ENCODE assay signal across 1 cellular context in the genomic region with DNA sequence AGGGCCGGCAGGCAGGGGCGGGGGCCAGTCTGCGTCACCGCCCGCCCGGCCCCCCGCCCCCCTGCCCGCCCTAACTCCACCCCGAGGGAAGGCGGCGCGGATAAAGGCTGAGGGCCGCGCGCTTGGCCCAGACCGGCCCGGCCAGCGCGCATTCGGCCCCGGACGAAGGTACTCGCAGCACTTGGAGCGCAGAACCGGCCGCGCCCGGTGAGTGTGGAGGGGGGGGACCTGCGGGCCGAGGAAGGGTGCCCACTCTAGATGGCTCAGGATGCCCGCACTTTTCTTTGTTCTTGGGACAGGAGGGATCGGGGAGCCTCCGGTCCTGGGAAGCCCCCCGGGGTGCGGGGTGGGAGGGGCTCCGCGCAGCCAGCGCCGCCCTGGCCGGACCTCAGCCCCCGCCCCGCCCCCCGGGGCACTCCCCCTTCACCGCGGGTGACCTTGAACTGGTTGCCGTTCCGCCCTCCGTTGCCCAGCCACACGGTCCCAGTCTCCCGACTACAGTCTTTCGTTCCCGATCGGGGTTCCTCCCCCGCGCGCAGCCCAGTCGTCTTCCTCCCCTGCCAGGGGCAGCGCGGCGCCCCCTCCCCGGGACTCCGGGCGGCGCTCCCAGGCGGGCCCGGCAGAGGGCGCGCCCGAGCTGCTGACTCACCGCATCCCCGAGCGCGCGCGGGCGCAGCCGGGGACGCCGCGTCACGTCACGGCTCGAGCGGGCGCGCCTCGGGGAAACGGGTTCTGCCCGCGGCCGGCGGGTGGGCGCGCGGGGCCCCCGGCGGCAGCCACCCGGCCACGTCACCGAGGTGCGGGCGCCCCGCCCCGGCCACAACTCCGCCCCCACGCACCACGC.
TF ChIP-seq lines count a peak whose summit lies in the region.

MIDN (plus strand) TSS at position 130 of the 844 bp plus-strand sequence. CDS start 1,714 bp downstream, outside the sequence.

TF ChIP-seq in HepG2, 621 proteins besides CTCF, POLR2A, EP300 and RAD21 (continued from another document and continues in another):
- TF ChIP-seq RXRB (CRISPR knock-in tag; IDR thresholded peaks at IDR 0.05; ENCODE audit: borderline replicate concordance) (peak; percentile 21; the same call in 1 of the 2 replicates), MBNL3 (CRISPR knock-in tag; conservative IDR thresholded peaks at IDR 0.05) (no peak), ZNF331 (CRISPR knock-in tag; IDR thresholded peaks at IDR 0.05) (peak; percentile 34; the same call in 1 of the 2 replicates), ZNF607 (CRISPR knock-in tag; IDR thresholded peaks at IDR 0.05; ENCODE audit: borderline replicate concordance) (0 out of 2 replicates have a peak, but pooled peaks have one; percentile 79), ZNF768 (CRISPR knock-in tag; IDR thresholded peaks at IDR 0.05) (0 out of 2 replicates have a peak, but pooled peaks have one; percentile 24), ZNF18 (CRISPR knock-in tag; IDR thresholded peaks at IDR 0.05; ENCODE audit: insufficient replicate concordance) (peak; percentile 80), RBM22 (optimal IDR thresholded peaks at IDR 0.05; ENCODE audit: low read length) (peak; percentile 93), ZNF567 (CRISPR knock-in tag; IDR thresholded peaks at IDR 0.05; ENCODE audit: borderline replicate concordance) (0 out of 2 replicates have a peak, but pooled peaks have one; percentile 16), FLYWCH1 (CRISPR knock-in tag; IDR thresholded peaks at IDR 0.05) (0 out of 2 replicates have a peak, but pooled peaks have one; percentile 9), HNRNPK (IDR thresholded peaks at IDR 0.05; ENCODE audit: low read depth, low read length, poor library complexity, severe bottlenecking) (peak; percentile 83), GABPB1 (CRISPR knock-in tag; IDR thresholded peaks at IDR 0.05) (peak; percentile 70; the same call in 1 of the 2 replicates), ZNF670 (CRISPR knock-in tag; IDR thresholded peaks at IDR 0.05; ENCODE audit: borderline replicate concordance) (peak; percentile 87), AGO2 (optimal IDR thresholded peaks at IDR 0.05; ENCODE audit: low read depth, low read length) (peak; percentile 93), ZNF501 (CRISPR knock-in tag; IDR thresholded peaks at IDR 0.05) (peak; percentile 54), MLLT10 (CRISPR knock-in tag; IDR thresholded peaks at IDR 0.05) (no peak), DRAP1 (CRISPR knock-in tag; IDR thresholded peaks at IDR 0.05) (peak; percentile 94), PPARG (CRISPR knock-in tag; conservative IDR thresholded peaks at IDR 0.05) (0 out of 2 replicates have a peak, but pooled peaks have one; percentile 15), SP5 (CRISPR knock-in tag; IDR thresholded peaks at IDR 0.05; ENCODE audit: borderline replicate concordance, low read depth) (peak; percentile 63; the same call in 1 of the 2 replicates), GABPA (IDR thresholded peaks at IDR 0.05; ENCODE audit: low read depth, low read length) (no peak), GABPA (CRISPR knock-in tag; IDR thresholded peaks at IDR 0.05; ENCODE audit: low read depth) (0 out of 2 replicates have a peak, but pooled peaks have one; percentile 0), ERF (CRISPR knock-in tag; IDR thresholded peaks at IDR 0.05) (peak; percentile 31; the same call in 1 of the 2 replicates), PRDM15 (CRISPR knock-in tag; IDR thresholded peaks at IDR 0.05) (0 out of 2 replicates have a peak, but pooled peaks have one; percentile 17), TCF12 (IDR thresholded peaks at IDR 0.05) (no peak), TCF12 (CRISPR knock-in tag; IDR thresholded peaks at IDR 0.05) (peak; percentile 75; the same call in 1 of the 2 replicates), MAZ (IDR thresholded peaks at IDR 0.05; ENCODE audit: borderline replicate concordance, low read depth, low read length) (peak; percentile 14; the same call in 1 of the 2 replicates), MAZ (CRISPR knock-in tag; IDR thresholded peaks at IDR 0.05; ENCODE audit: low read depth) (peak; percentile 68), AGO1 (IDR thresholded peaks at IDR 0.05; ENCODE audit: low read depth, low read length, poor library complexity, severe bottlenecking) (peak; percentile 85), MAF1 (CRISPR knock-in tag; IDR thresholded peaks at IDR 0.05; ENCODE audit: borderline replicate concordance) (0 out of 2 replicates have a peak, but pooled peaks have one; percentile 36), SPEN (CRISPR knock-in tag; IDR thresholded peaks at IDR 0.05; ENCODE audit: low read depth) (peak; percentile 40; the same call in 1 of the 2 replicates), THRA (CRISPR knock-in tag; IDR thresholded peaks at IDR 0.05; ENCODE audit: borderline replicate concordance) (peak; percentile 66), FIP1L1 (IDR thresholded peaks at IDR 0.05; ENCODE audit: borderline replicate concordance, insufficient read depth, low read depth, low read length) (peak; percentile 74; the same call in 1 of the 2 replicates), DR1 (CRISPR knock-in tag; IDR thresholded peaks at IDR 0.05) (peak; percentile 86)
- TF ChIP-seq, protein P1, sequence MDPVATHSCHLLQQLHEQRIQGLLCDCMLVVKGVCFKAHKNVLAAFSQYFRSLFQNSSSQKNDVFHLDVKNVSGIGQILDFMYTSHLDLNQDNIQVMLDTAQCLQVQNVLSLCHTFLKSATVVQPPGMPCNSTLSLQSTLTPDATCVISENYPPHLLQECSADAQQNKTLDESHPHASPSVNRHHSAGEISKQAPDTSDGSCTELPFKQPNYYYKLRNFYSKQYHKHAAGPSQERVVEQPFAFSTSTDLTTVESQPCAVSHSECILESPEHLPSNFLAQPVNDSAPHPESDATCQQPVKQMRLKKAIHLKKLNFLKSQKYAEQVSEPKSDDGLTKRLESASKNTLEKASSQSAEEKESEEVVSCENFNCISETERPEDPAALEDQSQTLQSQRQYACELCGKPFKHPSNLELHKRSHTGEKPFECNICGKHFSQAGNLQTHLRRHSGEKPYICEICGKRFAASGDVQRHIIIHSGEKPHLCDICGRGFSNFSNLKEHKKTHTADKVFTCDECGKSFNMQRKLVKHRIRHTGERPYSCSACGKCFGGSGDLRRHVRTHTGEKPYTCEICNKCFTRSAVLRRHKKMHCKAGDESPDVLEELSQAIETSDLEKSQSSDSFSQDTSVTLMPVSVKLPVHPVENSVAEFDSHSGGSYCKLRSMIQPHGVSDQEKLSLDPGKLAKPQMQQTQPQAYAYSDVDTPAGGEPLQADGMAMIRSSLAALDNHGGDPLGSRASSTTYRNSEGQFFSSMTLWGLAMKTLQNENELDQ (CRISPR knock-in tag; IDR thresholded peaks at IDR 0.05; ENCODE audit: borderline replicate concordance) = no peak
- TF ChIP-seq, protein P2, sequence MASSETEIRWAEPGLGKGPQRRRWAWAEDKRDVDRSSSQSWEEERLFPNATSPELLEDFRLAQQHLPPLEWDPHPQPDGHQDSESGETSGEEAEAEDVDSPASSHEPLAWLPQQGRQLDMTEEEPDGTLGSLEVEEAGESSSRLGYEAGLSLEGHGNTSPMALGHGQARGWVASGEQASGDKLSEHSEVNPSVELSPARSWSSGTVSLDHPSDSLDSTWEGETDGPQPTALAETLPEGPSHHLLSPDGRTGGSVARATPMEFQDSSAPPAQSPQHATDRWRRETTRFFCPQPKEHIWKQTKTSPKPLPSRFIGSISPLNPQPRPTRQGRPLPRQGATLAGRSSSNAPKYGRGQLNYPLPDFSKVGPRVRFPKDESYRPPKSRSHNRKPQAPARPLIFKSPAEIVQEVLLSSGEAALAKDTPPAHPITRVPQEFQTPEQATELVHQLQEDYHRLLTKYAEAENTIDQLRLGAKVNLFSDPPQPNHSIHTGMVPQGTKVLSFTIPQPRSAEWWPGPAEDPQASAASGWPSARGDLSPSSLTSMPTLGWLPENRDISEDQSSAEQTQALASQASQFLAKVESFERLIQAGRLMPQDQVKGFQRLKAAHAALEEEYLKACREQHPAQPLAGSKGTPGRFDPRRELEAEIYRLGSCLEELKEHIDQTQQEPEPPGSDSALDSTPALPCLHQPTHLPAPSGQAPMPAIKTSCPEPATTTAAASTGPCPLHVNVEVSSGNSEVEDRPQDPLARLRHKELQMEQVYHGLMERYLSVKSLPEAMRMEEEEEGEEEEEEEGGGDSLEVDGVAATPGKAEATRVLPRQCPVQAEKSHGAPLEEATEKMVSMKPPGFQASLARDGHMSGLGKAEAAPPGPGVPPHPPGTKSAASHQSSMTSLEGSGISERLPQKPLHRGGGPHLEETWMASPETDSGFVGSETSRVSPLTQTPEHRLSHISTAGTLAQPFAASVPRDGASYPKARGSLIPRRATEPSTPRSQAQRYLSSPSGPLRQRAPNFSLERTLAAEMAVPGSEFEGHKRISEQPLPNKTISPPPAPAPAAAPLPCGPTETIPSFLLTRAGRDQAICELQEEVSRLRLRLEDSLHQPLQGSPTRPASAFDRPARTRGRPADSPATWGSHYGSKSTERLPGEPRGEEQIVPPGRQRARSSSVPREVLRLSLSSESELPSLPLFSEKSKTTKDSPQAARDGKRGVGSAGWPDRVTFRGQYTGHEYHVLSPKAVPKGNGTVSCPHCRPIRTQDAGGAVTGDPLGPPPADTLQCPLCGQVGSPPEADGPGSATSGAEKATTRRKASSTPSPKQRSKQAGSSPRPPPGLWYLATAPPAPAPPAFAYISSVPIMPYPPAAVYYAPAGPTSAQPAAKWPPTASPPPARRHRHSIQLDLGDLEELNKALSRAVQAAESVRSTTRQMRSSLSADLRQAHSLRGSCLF (CRISPR knock-in tag; IDR thresholded peaks at IDR 0.05; ENCODE audit: borderline replicate concordance) = no peak
- TF ChIP-seq, protein P3, sequence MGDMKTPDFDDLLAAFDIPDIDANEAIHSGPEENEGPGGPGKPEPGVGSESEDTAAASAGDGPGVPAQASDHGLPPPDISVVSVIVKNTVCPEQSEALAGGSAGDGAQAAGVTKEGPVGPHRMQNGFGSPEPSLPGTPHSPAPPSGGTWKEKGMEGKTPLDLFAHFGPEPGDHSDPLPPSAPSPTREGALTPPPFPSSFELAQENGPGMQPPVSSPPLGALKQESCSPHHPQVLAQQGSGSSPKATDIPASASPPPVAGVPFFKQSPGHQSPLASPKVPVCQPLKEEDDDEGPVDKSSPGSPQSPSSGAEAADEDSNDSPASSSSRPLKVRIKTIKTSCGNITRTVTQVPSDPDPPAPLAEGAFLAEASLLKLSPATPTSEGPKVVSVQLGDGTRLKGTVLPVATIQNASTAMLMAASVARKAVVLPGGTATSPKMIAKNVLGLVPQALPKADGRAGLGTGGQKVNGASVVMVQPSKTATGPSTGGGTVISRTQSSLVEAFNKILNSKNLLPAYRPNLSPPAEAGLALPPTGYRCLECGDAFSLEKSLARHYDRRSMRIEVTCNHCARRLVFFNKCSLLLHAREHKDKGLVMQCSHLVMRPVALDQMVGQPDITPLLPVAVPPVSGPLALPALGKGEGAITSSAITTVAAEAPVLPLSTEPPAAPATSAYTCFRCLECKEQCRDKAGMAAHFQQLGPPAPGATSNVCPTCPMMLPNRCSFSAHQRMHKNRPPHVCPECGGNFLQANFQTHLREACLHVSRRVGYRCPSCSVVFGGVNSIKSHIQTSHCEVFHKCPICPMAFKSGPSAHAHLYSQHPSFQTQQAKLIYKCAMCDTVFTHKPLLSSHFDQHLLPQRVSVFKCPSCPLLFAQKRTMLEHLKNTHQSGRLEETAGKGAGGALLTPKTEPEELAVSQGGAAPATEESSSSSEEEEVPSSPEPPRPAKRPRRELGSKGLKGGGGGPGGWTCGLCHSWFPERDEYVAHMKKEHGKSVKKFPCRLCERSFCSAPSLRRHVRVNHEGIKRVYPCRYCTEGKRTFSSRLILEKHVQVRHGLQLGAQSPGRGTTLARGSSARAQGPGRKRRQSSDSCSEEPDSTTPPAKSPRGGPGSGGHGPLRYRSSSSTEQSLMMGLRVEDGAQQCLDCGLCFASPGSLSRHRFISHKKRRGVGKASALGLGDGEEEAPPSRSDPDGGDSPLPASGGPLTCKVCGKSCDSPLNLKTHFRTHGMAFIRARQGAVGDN (CRISPR knock-in tag; IDR thresholded peaks at IDR 0.05) = peak; percentile 17
